ENCODE assay signal across 9 cellular contexts in genomic region chr22:23305922-23306374, GRCh38.
DNase-seq lines count a peak whose midpoint lies in the region; ATAC-seq lines count a peak whose summit lies in the region.
"Had no signal": no experiment of that assay in that cellular context is flagged by ENCODE, and none has a peak within 500 bp of the region (broad histone marks: within the 10 kb centered on the region; RNA-seq: fewer than 3 reads in every experiment).

No MANE protein-coding gene starts in this region.

- no peaks in the 10 kb centered on the region for H3K36me3 ChIP-seq in aorta (ENCODE audit: control insufficient read depth in 1 of 2, insufficient read depth in 2 of 2, low read length in 1 of 2)

- no peaks in the 10 kb centered on the region for H3K27me3 ChIP-seq in aorta (ENCODE audit: control insufficient read depth in 1 of 2, insufficient read depth in 2 of 2, low read length in 1 of 2)

- intact Hi-C loops in aorta (cut with DNase I): no loop called here

- WGBS in aorta, 2 donors: 16 to 17% methylated on average over 11 of the region's 11 CpGs

- peak overlapping the region; percentile 36 to 48 for H3K27ac Mint-ChIP-seq in activated naive CD4-positive, alpha-beta T cell treated with anti-CD3 and anti-CD28 coated beads, Interleukin-2, amount 50 U/mL, for 72 hours
- H3K27ac Mint-ChIP-seq: B cell had no signal

- H3K4me3 ChIP-seq in aorta (ENCODE audit: low read length in 2 of 2): no peak overlapping the region

- no peaks in the 10 kb centered on the region for H3K9me3 ChIP-seq in aorta (ENCODE audit: control insufficient read depth, low read length)

- H3K4me1 ChIP-seq in aorta (ENCODE audit: control insufficient read depth in 1 of 2, insufficient read depth in 2 of 2, low read length in 2 of 2): no peaks in the 10 kb centered on the region

- H3K36me3 Mint-ChIP-seq in activated naive CD4-positive, alpha-beta T cell treated with anti-CD3 and anti-CD28 coated beads, Interleukin-2, amount 50 U/mL, for 72 hours: no peaks in the 10 kb centered on the region

- peak overlapping the region; percentile 1 to 81 for H3K27ac ChIP-seq in aorta (ENCODE audit: low read depth in 1 of 2, low read length in 2 of 2)

- no peak for ATAC-seq in activated naive CD4-positive, alpha-beta T cell treated with anti-CD3 and anti-CD28 coated beads, Interleukin-2, amount 50 U/mL, for 72 hours
- peak; percentile 90 for ATAC-seq in aorta (ENCODE audit: low FRiP score)

- DNase-seq in activated naive CD4-positive, alpha-beta T cell treated with anti-CD3 and anti-CD28 coated beads, Interleukin-2, amount 50 U/mL, for 72 hours (ENCODE audit: low spot score in 2 of 2): peak in 1 of 2 donors; percentile 47
- no peak for DNase-seq in activated naive CD4-positive, alpha-beta T cell (lab: John Stamatoyannopoulos, UW)
- DNase-seq in epidermal melanocyte (ENCODE audit: insufficient read length, low spot score): peak; percentile 63
- peak; percentile 74 for DNase-seq in middle frontal gyrus (ENCODE audit: extremely low spot score, low spot score)
- peak; percentile 85 to 90 for DNase-seq in aorta
- no peak for DNase-seq in kidney glomerular epithelial cell (lab: John Stamatoyannopoulos, UW)
- no peak for DNase-seq in NK-92 (lab: John Stamatoyannopoulos, UW; ENCODE audit: unreplicated experiment)
- DNase-seq in stimulated activated CD4-positive, alpha-beta T cell treated with anti-CD3 and anti-CD28 coated beads, Interleukin-1b, Interleukin-23, amount 100 ng/mL, for 48 hours: no peak

- H3K9me3 Mint-ChIP-seq in activated naive CD4-positive, alpha-beta T cell treated with anti-CD3 and anti-CD28 coated beads, Interleukin-2, amount 50 U/mL, for 72 hours: no peaks in the 10 kb centered on the region

Comparison
In these comparisons a context has a peak if more than half of its experiments do, and no peak if none do; other contexts are left out.
1. DNase-seq: peak in epidermal melanocyte (single experiment), middle frontal gyrus (single experiment) and aorta (2 of 2); none in activated naive CD4-positive, alpha-beta T cell (0 of 4), kidney glomerular epithelial cell (single experiment), NK-92 (single experiment) and stimulated activated CD4-positive, alpha-beta T cell treated with anti-CD3 and anti-CD28 coated beads, Interleukin-1b, Interleukin-23, amount 100 ng/mL, for 48 hours (single experiment).